ENCODE assay signal across 16 cellular contexts in genomic region chr13:38607136-38607535, GRCh38.
DNase-seq lines count a peak whose midpoint lies in the region; ATAC-seq and TF ChIP-seq lines count a peak whose summit lies in the region.
"Had no signal": no experiment of that assay in that cellular context is flagged by ENCODE, and none has a peak within 500 bp of the region (broad histone marks: within the 10 kb centered on the region; RNA-seq: fewer than 3 reads in every experiment).

No MANE protein-coding gene starts in this region.

- DNase-seq in H7, result peak; percentile 5
- no peak for DNase-seq in WTC11 (ENCODE audit: low spot score)
- peak; percentile 33 for DNase-seq in iPS DF 4.7 (ENCODE audit: extremely low read depth, low spot score)
- DNase-seq in smooth muscle cell (lab: John Stamatoyannopoulos, UW; ENCODE audit: unreplicated experiment), result no peak
- no peak for DNase-seq in left lung
- no peak for DNase-seq in midbrain (lab: John Stamatoyannopoulos, UW)
- DNase-seq in HEK293T (ENCODE audit: extremely low spot score), result no peak
- DNase-seq: DND-41, GDM1, MV-4-11, NCI-H1417, NCI-H1930, NCI-H69, SIG-M5 had no signal

- H3K27me3 ChIP-seq in H7 (ENCODE audit: control insufficient read depth, insufficient read depth, low read length) (no peaks in the 10 kb centered on the region), smooth muscle cell (ENCODE audit: low read depth) (no peaks in the 10 kb centered on the region), left lung (no peaks in the 10 kb centered on the region)

- H3K79me2 ChIP-seq in smooth muscle cell (ENCODE audit: low read depth), result no peaks in the 10 kb centered on the region

- H3K27ac Mint-ChIP-seq in WTC11, result peak overlapping the region; percentile 83

- no peaks in the 10 kb centered on the region for H3K36me3 Mint-ChIP-seq in WTC11

- H3K9me3 ChIP-seq in smooth muscle cell (replicated peaks; ENCODE audit: low read depth) (no peaks in the 10 kb centered on the region), left lung (no peaks in the 10 kb centered on the region)

- peak overlapping the region; percentile 46 for H2AFZ ChIP-seq in smooth muscle cell (ENCODE audit: low read depth)

- H3K9me3 Mint-ChIP-seq in WTC11, result no peaks in the 10 kb centered on the region

- no peaks in the 10 kb centered on the region; the same call in 1 of the 2 replicates for H3K27me3 Mint-ChIP-seq in WTC11 (ENCODE audit: low read depth)

- H3K36me3 ChIP-seq in H7 (replicated peaks; ENCODE audit: control insufficient read depth, insufficient read depth, low read length) (no peaks in the 10 kb centered on the region), smooth muscle cell (ENCODE audit: low read depth) (no peaks in the 10 kb centered on the region), left lung (no peaks in the 10 kb centered on the region)

- no peak overlapping the region for H3K9ac ChIP-seq in smooth muscle cell (ENCODE audit: low read depth)

- 64% methylated on average over 5 of the region's 5 CpGs for WGBS in smooth muscle cell (ENCODE audit: low lambda C conversion rate)

- no peaks in the 10 kb centered on the region for H3K4me1 ChIP-seq in smooth muscle cell (ENCODE audit: low read depth)
- no peaks in the 10 kb centered on the region for H3K4me1 ChIP-seq in left lung

- peak; percentile 69 for ATAC-seq in WTC11
- ATAC-seq in left lung, result no peak
- ATAC-seq: K562 had no signal

- no peak for TF ChIP-seq CTCF in WTC11 (IDR thresholded peaks at IDR 0.05)
- TF ChIP-seq CTCF in smooth muscle cell (IDR thresholded peaks at IDR 0.05; ENCODE audit: borderline replicate concordance, insufficient read depth, poor library complexity, severe bottlenecking), result no peak
- no peak for TF ChIP-seq CTCF in left lung (IDR thresholded peaks at IDR 0.05)

- intact Hi-C loops in left lung (cut with DNase I), result no loop called here

- CTCF ChIA-PET in WTC11 (lab: Charles Lee) (interaction anchor here (1.0 kb wide), 1 partner anchor 80 kb away, joined by 3 read pairs; the partner anchor contains the start of gene FREM2), HEK293T (lab: Yijun Ruan, JAX) (no interaction called here)

- H3F3A ChIP-seq in smooth muscle cell (ENCODE audit: low read depth), result no peaks in the 10 kb centered on the region

- no peaks in the 10 kb centered on the region for H4K20me1 ChIP-seq in smooth muscle cell (ENCODE audit: low read depth)

- H3K27ac ChIP-seq in smooth muscle cell (ENCODE audit: low read depth) (no peak overlapping the region), left lung (no peak overlapping the region)
- H3K27ac ChIP-seq: C4-2B had no signal

- H3K4me3 Mint-ChIP-seq in WTC11, result no peak overlapping the region

- H3K4me3 ChIP-seq in H7 (ENCODE audit: insufficient read depth, low read depth, low read length), result no peak overlapping the region
- no peak overlapping the region for H3K4me3 ChIP-seq in smooth muscle cell
- H3K4me3 ChIP-seq in left lung, result no peak overlapping the region
- H3K4me3 ChIP-seq: K562 had no signal

- H3K4me1 Mint-ChIP-seq in WTC11, result peaks cover 26% of the 10 kb centered on the region

- POLR2A ChIA-PET in WTC11 (lab: Charles Lee) (no interaction called here), HEK293T (lab: Yijun Ruan, JAX) (no interaction called here)

- no peak overlapping the region for H3K4me2 ChIP-seq in smooth muscle cell

TF ChIP-seq in WTC11, 78 proteins besides CTCF, POLR2A, EP300 and RAD21:
- TF ChIP-seq ELF4 (CRISPR knock-in tag; IDR thresholded peaks at IDR 0.05; ENCODE audit: low read depth) (no peak), ZNF425 (CRISPR knock-in tag; conservative IDR thresholded peaks at IDR 0.05) (no peak), ZNF317 (CRISPR knock-in tag; IDR thresholded peaks at IDR 0.05; ENCODE audit: borderline replicate concordance, low read depth) (no peak)

TF ChIP-seq in HEK293T, 16 proteins besides CTCF, POLR2A, EP300 and RAD21:
- no peak for TF ChIP-seq SP1 (IDR thresholded peaks at IDR 0.05)
- TF ChIP-seq FOXM1 (IDR thresholded peaks at IDR 0.05; ENCODE audit: borderline replicate concordance), result no peak
- TF ChIP-seq CTBP1 (IDR thresholded peaks at IDR 0.05; ENCODE audit: borderline replicate concordance), result no peak
- TF ChIP-seq SUZ12 (IDR thresholded peaks at IDR 0.05), result no peak
- TF ChIP-seq L3MBTL2 (conservative IDR thresholded peaks at IDR 0.05), result no peak
- no peak for TF ChIP-seq PKNOX1 (IDR thresholded peaks at IDR 0.05)
- no peak for TF ChIP-seq FOXA1 (IDR thresholded peaks at IDR 0.05)
- no peak for TF ChIP-seq TARDBP (IDR thresholded peaks at IDR 0.05)
- TF ChIP-seq ARNT (IDR thresholded peaks at IDR 0.05), result no peak
- TF ChIP-seq FOXK2 (IDR thresholded peaks at IDR 0.05), result no peak
- TF ChIP-seq BHLHE40 (IDR thresholded peaks at IDR 0.05; ENCODE audit: borderline replicate concordance), result no peak
- TF ChIP-seq HDGF (IDR thresholded peaks at IDR 0.05; ENCODE audit: borderline replicate concordance), result no peak
- TF ChIP-seq LEF1 (IDR thresholded peaks at IDR 0.05; ENCODE audit: borderline replicate concordance), result no peak

Comparison
In these comparisons a context has a peak if more than half of its experiments do, and no peak if none do; other contexts are left out.
1. DNase-seq: peak in H7 (single experiment) and iPS DF 4.7 (single experiment); none in WTC11 (single experiment), smooth muscle cell (single experiment), left lung (0 of 2), midbrain (single experiment) and HEK293T (single experiment).